In genomic region chr14:105067140-105067968, GRCh38 we compare ENCODE assay signal across 9 cellular contexts. TPM values are rescaled to one million over a fixed set of nuclear protein-coding genes. Genes with fewer than 3 reads are reported as not detected.
DNase-seq lines count a peak whose midpoint lies in the region; ATAC-seq, FAIRE-seq and TF ChIP-seq lines count a peak whose summit lies in the region.
"Had no signal": no experiment of that assay in that cellular context is flagged by ENCODE, and none has a peak within 500 bp of the region (broad histone marks: within the 10 kb centered on the region; RNA-seq: fewer than 3 reads in every experiment).

No MANE protein-coding gene starts in this region.

- H3K9ac ChIP-seq in keratinocyte (ENCODE audit: control insufficient read depth, extremely low read depth, insufficient read depth, low read length), result no peak overlapping the region

- intact Hi-C loops in Right ventricle myocardium superior (cut with DNase I), result no loop called here
- intact Hi-C loops in Right ventricle myocardium inferior (cut with DNase I), result no loop called here

- FAIRE-seq in keratinocyte (lab: Jason Lieb, UNC), result peak; percentile 71

- H3K27ac Mint-ChIP-seq in activated CD8-positive, alpha-beta memory T cell treated with anti-CD3 and anti-CD28 coated beads, Interleukin-2, amount 10 ng/mL, durations not matched to agents 7 days and 5 days, result peak overlapping the region; percentile 80

- H3K27me3 ChIP-seq in keratinocyte (ENCODE audit: control insufficient read depth, extremely low read depth, insufficient read depth, low read length), result peaks cover 10% of the 10 kb centered on the region

- no peaks in the 10 kb centered on the region for H3K79me2 ChIP-seq in keratinocyte (ENCODE audit: control insufficient read depth, insufficient read depth, low read length)

- peaks cover 3% of the 10 kb centered on the region for H3K27me3 Mint-ChIP-seq in activated CD8-positive, alpha-beta memory T cell treated with anti-CD3 and anti-CD28 coated beads, Interleukin-2, amount 10 ng/mL, durations not matched to agents 7 days and 5 days

- no peaks in the 10 kb centered on the region for H3K9me3 ChIP-seq in keratinocyte (ENCODE audit: control insufficient read depth, low read depth, low read length)
- H3K9me3 ChIP-seq: heart left ventricle had no signal

- H3K4me1 ChIP-seq in keratinocyte (ENCODE audit: control insufficient read depth, extremely low read depth, insufficient read depth, low read length), result peaks cover 11% of the 10 kb centered on the region

- no peak overlapping the region for H3K4me3 Mint-ChIP-seq in activated CD8-positive, alpha-beta memory T cell treated with anti-CD3 and anti-CD28 coated beads, Interleukin-2, amount 10 ng/mL, durations not matched to agents 7 days and 5 days

- TF ChIP-seq CTCF in keratinocyte (optimal IDR thresholded peaks at IDR 0.05 in 1 of 3, IDR thresholded peaks at IDR 0.05 in 1 of 3, conservative IDR thresholded peaks at IDR 0.05 in 1 of 3; ENCODE audit: extremely low read depth in 1 of 3, insufficient read depth in 2 of 3, low read length in 3 of 3), result no peak

- CTCF ChIA-PET in activated CD8-positive, alpha-beta memory T cell treated with anti-CD3 and anti-CD28 coated beads, Interleukin-2, amount 10 ng/mL, durations not matched to agents 7 days and 5 days (lab: Charles Lee), result interaction anchor here (0.8 to 12.3 kb wide), 6 partner anchors 8 to 285 kb away, joined by 3 to 192 read pairs (median 4); no protein-coding TSS in a partner anchor

- no peak overlapping the region for H3K4me2 ChIP-seq in keratinocyte (ENCODE audit: control insufficient read depth, extremely low read depth, insufficient read depth, low read depth, low read length)

- no peak for ATAC-seq in Right ventricle myocardium superior (ENCODE audit: poor library complexity)
- ATAC-seq in Right ventricle myocardium inferior, result no peak
- ATAC-seq in activated CD8-positive, alpha-beta memory T cell treated with anti-CD3 and anti-CD28 coated beads, Interleukin-2, amount 10 ng/mL, durations not matched to agents 7 days and 5 days, result peak; percentile 10
- no peak for ATAC-seq in HG02870 (IDR thresholded peaks at IDR 0.05; ENCODE audit: unreplicated experiment)
- ATAC-seq in GM18861 (IDR thresholded peaks at IDR 0.05; ENCODE audit: unreplicated experiment), result no peak
- ATAC-seq: heart left ventricle had no signal

- no peaks in the 10 kb centered on the region for H3K36me3 ChIP-seq in keratinocyte (ENCODE audit: control insufficient read depth in 2 of 2, extremely low read depth in 1 of 2, insufficient read depth in 2 of 2, low read length in 2 of 2)
- H3K36me3 ChIP-seq: heart left ventricle had no signal

- H4K20me1 ChIP-seq in keratinocyte (ENCODE audit: control insufficient read depth, extremely low read depth, insufficient read depth, low read length), result no peaks in the 10 kb centered on the region

- peak; percentile 42 for DNase-seq in Right ventricle myocardium superior
- no peak for DNase-seq in Right ventricle myocardium inferior (ENCODE audit: missing footprints)
- DNase-seq in activated CD8-positive, alpha-beta memory T cell treated with anti-CD3 and anti-CD28 coated beads, Interleukin-2, amount 10 ng/mL, durations not matched to agents 7 days and 5 days, result peak; percentile 83
- DNase-seq in keratinocyte (ENCODE audit: low read depth, low spot score), result no peak
- no peak for DNase-seq in COR-L47 (lab: John Stamatoyannopoulos, UW)
- DNase-seq in DMS53 (lab: John Stamatoyannopoulos, UW), result no peak

- H3K4me1 Mint-ChIP-seq in activated CD8-positive, alpha-beta memory T cell treated with anti-CD3 and anti-CD28 coated beads, Interleukin-2, amount 10 ng/mL, durations not matched to agents 7 days and 5 days, result peaks cover 66% of the 10 kb centered on the region

- dilution Hi-C loops in keratinocyte (cut with MboI; ENCODE audit: extremely low pct_ligation_motif_present, low sequenced_read_pairs), result no loop called here

- no peaks in the 10 kb centered on the region for H3K9me1 ChIP-seq in keratinocyte (ENCODE audit: control insufficient read depth, extremely low read depth, insufficient read depth, low read length)

- H3K9me3 Mint-ChIP-seq in activated CD8-positive, alpha-beta memory T cell treated with anti-CD3 and anti-CD28 coated beads, Interleukin-2, amount 10 ng/mL, durations not matched to agents 7 days and 5 days (ENCODE audit: low read depth), result no peaks in the 10 kb centered on the region

- H3K4me3 ChIP-seq in keratinocyte (ENCODE audit: control insufficient read depth in 2 of 3, extremely low read depth in 1 of 3, insufficient read depth in 2 of 3, low read depth in 1 of 3, low read length in 3 of 3), result no peak overlapping the region
- H3K4me3 ChIP-seq: heart left ventricle had no signal

- no peak overlapping the region for H3K27ac ChIP-seq in keratinocyte (ENCODE audit: control insufficient read depth, insufficient read depth, low read length)

- H3K36me3 Mint-ChIP-seq in activated CD8-positive, alpha-beta memory T cell treated with anti-CD3 and anti-CD28 coated beads, Interleukin-2, amount 10 ng/mL, durations not matched to agents 7 days and 5 days, result peaks cover 8% of the 10 kb centered on the region

- no peak overlapping the region for H2AFZ ChIP-seq in keratinocyte (ENCODE audit: control insufficient read depth, low read length)

RNA-seq across cellular contexts. Expression of gene GPR132, which starts 2.1 kb away (rescaled TPM):
- total RNA-seq in Right ventricle myocardium superior (1.3 TPM), Right ventricle myocardium inferior (0.89 TPM)
- total RNA-seq in activated CD8-positive, alpha-beta memory T cell treated with anti-CD3 and anti-CD28 coated beads, Interleukin-2, amount 10 ng/mL, durations not matched to agents 7 days and 5 days, result 10 to 100 TPM; 47.4 to 49.4 TPM
- polyA plus RNA-seq in keratinocyte, result not detected in 3 replicates
- not detected for polyA plus RNA-seq in keratinocyte (2011; ENCODE audit: low read depth)
- polyA plus RNA-seq in keratinocyte (2011; cell fraction: cytosol; rRNA removed), result not detected in 2 replicates
- polyA plus RNA-seq in keratinocyte (2011; cell fraction: nucleus; rRNA removed), result not detected in 2 replicates
- 0.39 and 1.2 TPM in 2 replicates for polyA plus RNA-seq in keratinocyte (2012; ENCODE audit: low replicate concordance)
- polyA minus RNA-seq in keratinocyte, result not detected in 3 replicates
- polyA minus RNA-seq in keratinocyte (2011; cell fraction: cytosol; rRNA and poly(A)+ RNA removed), result not detected
- polyA minus RNA-seq in keratinocyte (2011; cell fraction: nucleus; rRNA and poly(A)+ RNA removed), result not detected in 2 replicates

RNA-seq across cellular contexts. Expression of gene CDCA4, which starts 46.5 kb away (rescaled TPM):
- total RNA-seq in Right ventricle myocardium superior (1.6 TPM), Right ventricle myocardium inferior (3.1 TPM)
- total RNA-seq in activated CD8-positive, alpha-beta memory T cell treated with anti-CD3 and anti-CD28 coated beads, Interleukin-2, amount 10 ng/mL, durations not matched to agents 7 days and 5 days, result 10 to 100 TPM; 70.8 to 77.8 TPM
- polyA plus RNA-seq in keratinocyte, result 29.8 to 48.7 TPM (median 35.7 TPM) in 3 replicates
- polyA plus RNA-seq in keratinocyte (2011; ENCODE audit: low read depth), result 5.3 TPM
- polyA plus RNA-seq in keratinocyte (2011; cell fraction: cytosol; rRNA removed), result 22.7 and 31.2 TPM in 2 replicates
- 30.3 and 36.4 TPM in 2 replicates for polyA plus RNA-seq in keratinocyte (2011; cell fraction: nucleus; rRNA removed)
- polyA plus RNA-seq in keratinocyte (2012; ENCODE audit: low replicate concordance), result 15.0 and 47.2 TPM in 2 replicates
- 21.6 to 29.0 TPM (median 28.1 TPM) in 3 replicates for polyA minus RNA-seq in keratinocyte
- 44.7 TPM for polyA minus RNA-seq in keratinocyte (2011; cell fraction: cytosol; rRNA and poly(A)+ RNA removed)
- 20.9 and 27.0 TPM in 2 replicates for polyA minus RNA-seq in keratinocyte (2011; cell fraction: nucleus; rRNA and poly(A)+ RNA removed)

Comparison
In these comparisons a context has a peak if more than half of its experiments do, and no peak if none do; other contexts are left out.
1. DNase-seq: peak in Right ventricle myocardium superior (single experiment) and activated CD8-positive, alpha-beta memory T cell treated with anti-CD3 and anti-CD28 coated beads, Interleukin-2, amount 10 ng/mL, durations not matched to agents 7 days and 5 days (single experiment); none in Right ventricle myocardium inferior (single experiment), keratinocyte (single experiment), COR-L47 (single experiment) and DMS53 (single experiment).
2. RNA of gene GPR132, which starts 2.1 kb away (total RNA-seq): 47.4 to 49.4 TPM in activated CD8-positive, alpha-beta memory T cell treated with anti-CD3 and anti-CD28 coated beads, Interleukin-2, amount 10 ng/mL, durations not matched to agents 7 days and 5 days; 1.3 TPM in Right ventricle myocardium superior (single experiment) and 0.89 TPM in Right ventricle myocardium inferior (single experiment); every median in the first group is over 10 times any median in the second.
3. RNA of gene CDCA4, which starts 46.5 kb away (total RNA-seq): 70.8 to 77.8 TPM in activated CD8-positive, alpha-beta memory T cell treated with anti-CD3 and anti-CD28 coated beads, Interleukin-2, amount 10 ng/mL, durations not matched to agents 7 days and 5 days; 3.1 TPM in Right ventricle myocardium inferior (single experiment) and 1.6 TPM in Right ventricle myocardium superior (single experiment); every median in the first group is over 10 times any median in the second.